Comparison of ENCODE assay signal across 8 cellular contexts in the genomic region with DNA sequence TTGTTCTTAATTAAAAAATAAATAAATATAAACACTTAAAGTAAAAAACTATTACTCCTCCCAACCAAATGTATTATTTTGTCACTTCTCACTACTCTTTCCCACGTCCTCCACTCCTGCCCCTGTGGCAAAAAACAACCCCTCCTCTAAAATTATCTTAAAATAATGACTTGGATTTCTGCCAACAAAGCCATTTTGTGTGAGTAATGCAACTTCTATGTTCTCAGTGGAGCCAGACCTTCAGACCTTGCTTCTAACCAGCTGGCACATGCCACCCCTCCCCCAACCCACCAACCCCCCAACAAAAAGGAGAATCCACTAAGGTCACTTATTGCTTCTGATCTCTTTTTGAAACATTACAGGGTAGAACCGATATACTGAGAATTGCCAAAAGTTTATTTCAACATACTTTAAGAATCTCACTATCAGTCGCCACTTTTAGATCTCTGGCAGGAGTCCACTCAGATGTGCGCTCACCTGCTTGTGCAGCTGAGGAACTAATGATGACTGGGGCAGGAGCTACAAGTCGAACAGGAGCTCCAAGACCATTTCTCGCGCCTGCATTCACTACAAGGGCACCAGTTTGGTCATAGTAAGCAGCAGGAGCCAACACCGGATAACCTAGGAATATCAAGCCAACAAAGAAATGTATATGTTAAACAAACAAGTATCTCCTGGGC. TPM values are rescaled to one million over a fixed set of nuclear protein-coding genes. Genes with fewer than 3 reads are reported as not detected.
DNase-seq lines count a peak whose midpoint lies in the region; ATAC-seq and TF ChIP-seq lines count a peak whose summit lies in the region.

No MANE protein-coding gene starts in this region.

- H3K36me3 ChIP-seq in body of pancreas (replicated peaks in 1 of 2; ENCODE audit: insufficient read depth in 1 of 2, low read depth in 2 of 2) = peaks cover 6 to 27% of the 10 kb centered on the region in 2 donors
- H3K36me3 ChIP-seq in muscle layer of duodenum (ENCODE audit: control insufficient read depth in 1 of 2, insufficient read depth in 2 of 2, low read length in 2 of 2) = peaks cover 48 to 52% of the 10 kb centered on the region in 2 donors
- H3K36me3 ChIP-seq in ascending aorta = peaks cover 28 to 45% of the 10 kb centered on the region in 2 donors

- TF ChIP-seq CTCF in body of pancreas (IDR thresholded peaks at IDR 0.05) (no peak), ascending aorta (IDR thresholded peaks at IDR 0.05) (no peak)

- DNase-seq in DMS 273 treated with DMSO at 0.1 percent for 48 hours (lab: John Stamatoyannopoulos, UW) (peak; percentile 60), NCI-H1436 (lab: John Stamatoyannopoulos, UW) (peak; percentile 88), body of pancreas (peak in 3 of 4 donors; percentile 30 to 37 (median 35)), head of caudate nucleus (no peak), ascending aorta (ENCODE audit: low spot score in 2 of 2) (no peak)
- DNase-seq in stimulated activated CD4-positive, alpha-beta T cell treated with anti-CD3 and anti-CD28 coated beads, Interleukin-1b, Interleukin-23, amount 100 ng/mL, for 48 hours = no peak

- ATAC-seq in body of pancreas (no peak), GM19351 (IDR thresholded peaks at IDR 0.05; ENCODE audit: unreplicated experiment) (no peak)

- H3K9me3 ChIP-seq in body of pancreas (no peaks in the 10 kb centered on the region), muscle layer of duodenum (ENCODE audit: control insufficient read depth in 1 of 2, low read length in 2 of 2) (no peaks in the 10 kb centered on the region), ascending aorta (no peaks in the 10 kb centered on the region)

- TF ChIP-seq POLR2A in body of pancreas (IDR thresholded peaks at IDR 0.05) = no peak

- no peaks in the 10 kb centered on the region for H3K27me3 ChIP-seq in body of pancreas
- no peaks in the 10 kb centered on the region for H3K27me3 ChIP-seq in muscle layer of duodenum (ENCODE audit: low read depth, low read length)
- H3K27me3 ChIP-seq in ascending aorta = no peaks in the 10 kb centered on the region

- WGBS in body of pancreas, 2 donors = 58 to 65% methylated on average over 8 of the region's 8 CpGs

- intact Hi-C loops in body of pancreas (cut with DNase I) (no loop called here), head of caudate nucleus (cut with DNase I) (no loop called here), ascending aorta (cut with DNase I) (loop anchor here (5.0 kb wide), 1 partner anchor 100 kb away; a partner anchor contains a TSS)

- H3K27ac ChIP-seq in body of pancreas = peak overlapping the region in 3 of 4 donors; percentile 13 to 59 (median 42)
- peak overlapping the region; percentile 26 for H3K27ac ChIP-seq in muscle layer of duodenum (ENCODE audit: low read length)
- peak overlapping the region in 1 of 2 donors; percentile 45 for H3K27ac ChIP-seq in ascending aorta

- H3K4me1 ChIP-seq in body of pancreas (peaks cover 11% of the 10 kb centered on the region), muscle layer of duodenum (ENCODE audit: control insufficient read depth in 1 of 2, insufficient read depth in 2 of 2, low read length in 2 of 2) (peaks cover 10 to 17% of the 10 kb centered on the region in 2 donors), ascending aorta (peaks cover 12 to 23% of the 10 kb centered on the region in 2 donors)

- H3K4me3 ChIP-seq in body of pancreas = no peak overlapping the region
- no peak overlapping the region for H3K4me3 ChIP-seq in muscle layer of duodenum (ENCODE audit: low read depth in 1 of 2, low read length in 2 of 2)
- no peak overlapping the region for H3K4me3 ChIP-seq in ascending aorta

RNA-seq across cellular contexts. Expression of a gene that starts 58.3 kb away (rescaled TPM):
- total RNA-seq in body of pancreas (10 to 100 TPM in 1 of 2 donors, 1 to 10 TPM in 1; 7.8 to 19.1 TPM), ascending aorta (51.9 TPM)

Comparison
In these comparisons a context has a peak if more than half of its experiments do, and no peak if none do; other contexts are left out.
1. DNase-seq: peak in DMS 273 treated with DMSO at 0.1 percent for 48 hours (single experiment), NCI-H1436 (single experiment) and body of pancreas (3 of 4); none in head of caudate nucleus (0 of 42), stimulated activated CD4-positive, alpha-beta T cell treated with anti-CD3 and anti-CD28 coated beads, Interleukin-1b, Interleukin-23, amount 100 ng/mL, for 48 hours (single experiment) and ascending aorta (0 of 2).